In the genomic region with DNA sequence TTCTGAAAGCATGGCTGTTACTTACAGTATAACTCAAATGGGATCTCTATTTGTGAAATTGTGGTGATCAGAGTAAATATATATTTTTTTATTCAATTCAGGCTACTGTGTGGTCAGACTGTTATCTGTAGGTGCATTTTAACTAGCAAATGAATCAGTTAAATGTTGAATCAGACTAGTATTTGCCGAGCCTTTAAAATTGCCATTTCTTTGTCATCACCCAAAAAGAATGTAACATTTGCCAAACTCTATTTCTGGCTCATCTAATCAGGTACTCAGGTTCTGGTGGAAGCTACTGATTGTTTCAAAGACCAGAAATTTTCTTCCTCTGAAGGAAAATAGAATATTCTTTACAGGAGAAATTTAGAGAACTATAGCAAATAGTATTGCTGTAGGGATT, we compare ENCODE assay signal across 2 cellular contexts.
TF ChIP-seq lines count a peak whose summit lies in the region.

No MANE protein-coding gene starts in this region.

TF ChIP-seq in HepG2, 621 proteins besides CTCF, POLR2A, EP300 and RAD21 (continues in another document):
- TF ChIP-seq AHR (CRISPR knock-in tag; IDR thresholded peaks at IDR 0.05) (no peak), EEA1 (CRISPR knock-in tag; IDR thresholded peaks at IDR 0.05; ENCODE audit: borderline replicate concordance) (no peak), SOX6 (IDR thresholded peaks at IDR 0.05) (no peak), SOX6 (CRISPR knock-in tag; IDR thresholded peaks at IDR 0.05) (no peak), ZFY (CRISPR knock-in tag; IDR thresholded peaks at IDR 0.05) (no peak), ZNF678 (CRISPR knock-in tag; IDR thresholded peaks at IDR 0.05) (no peak), ZFX (CRISPR knock-in tag; IDR thresholded peaks at IDR 0.05; ENCODE audit: low read depth) (no peak), NR3C1 (CRISPR knock-in tag; IDR thresholded peaks at IDR 0.05) (no peak)
- TF ChIP-seq, protein P1, sequence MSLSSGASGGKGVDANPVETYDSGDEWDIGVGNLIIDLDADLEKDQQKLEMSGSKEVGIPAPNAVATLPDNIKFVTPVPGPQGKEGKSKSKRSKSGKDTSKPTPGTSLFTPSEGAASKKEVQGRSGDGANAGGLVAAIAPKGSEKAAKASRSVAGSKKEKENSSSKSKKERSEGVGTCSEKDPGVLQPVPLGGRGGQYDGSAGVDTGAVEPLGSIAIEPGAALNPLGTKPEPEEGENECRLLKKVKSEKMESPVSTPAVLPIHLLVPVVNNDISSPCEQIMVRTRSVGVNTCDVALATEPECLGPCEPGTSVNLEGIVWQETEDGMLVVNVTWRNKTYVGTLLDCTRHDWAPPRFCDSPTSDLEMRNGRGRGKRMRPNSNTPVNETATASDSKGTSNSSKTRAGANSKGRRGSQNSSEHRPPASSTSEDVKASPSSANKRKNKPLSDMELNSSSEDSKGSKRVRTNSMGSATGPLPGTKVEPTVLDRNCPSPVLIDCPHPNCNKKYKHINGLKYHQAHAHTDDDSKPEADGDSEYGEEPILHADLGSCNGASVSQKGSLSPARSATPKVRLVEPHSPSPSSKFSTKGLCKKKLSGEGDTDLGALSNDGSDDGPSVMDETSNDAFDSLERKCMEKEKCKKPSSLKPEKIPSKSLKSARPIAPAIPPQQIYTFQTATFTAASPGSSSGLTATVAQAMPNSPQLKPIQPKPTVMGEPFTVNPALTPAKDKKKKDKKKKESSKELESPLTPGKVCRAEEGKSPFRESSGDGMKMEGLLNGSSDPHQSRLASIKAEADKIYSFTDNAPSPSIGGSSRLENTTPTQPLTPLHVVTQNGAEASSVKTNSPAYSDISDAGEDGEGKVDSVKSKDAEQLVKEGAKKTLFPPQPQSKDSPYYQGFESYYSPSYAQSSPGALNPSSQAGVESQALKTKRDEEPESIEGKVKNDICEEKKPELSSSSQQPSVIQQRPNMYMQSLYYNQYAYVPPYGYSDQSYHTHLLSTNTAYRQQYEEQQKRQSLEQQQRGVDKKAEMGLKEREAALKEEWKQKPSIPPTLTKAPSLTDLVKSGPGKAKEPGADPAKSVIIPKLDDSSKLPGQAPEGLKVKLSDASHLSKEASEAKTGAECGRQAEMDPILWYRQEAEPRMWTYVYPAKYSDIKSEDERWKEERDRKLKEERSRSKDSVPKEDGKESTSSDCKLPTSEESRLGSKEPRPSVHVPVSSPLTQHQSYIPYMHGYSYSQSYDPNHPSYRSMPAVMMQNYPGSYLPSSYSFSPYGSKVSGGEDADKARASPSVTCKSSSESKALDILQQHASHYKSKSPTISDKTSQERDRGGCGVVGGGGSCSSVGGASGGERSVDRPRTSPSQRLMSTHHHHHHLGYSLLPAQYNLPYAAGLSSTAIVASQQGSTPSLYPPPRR (CRISPR knock-in tag; IDR thresholded peaks at IDR 0.05; ENCODE audit: borderline replicate concordance), result no peak
- TF ChIP-seq, protein P2, sequence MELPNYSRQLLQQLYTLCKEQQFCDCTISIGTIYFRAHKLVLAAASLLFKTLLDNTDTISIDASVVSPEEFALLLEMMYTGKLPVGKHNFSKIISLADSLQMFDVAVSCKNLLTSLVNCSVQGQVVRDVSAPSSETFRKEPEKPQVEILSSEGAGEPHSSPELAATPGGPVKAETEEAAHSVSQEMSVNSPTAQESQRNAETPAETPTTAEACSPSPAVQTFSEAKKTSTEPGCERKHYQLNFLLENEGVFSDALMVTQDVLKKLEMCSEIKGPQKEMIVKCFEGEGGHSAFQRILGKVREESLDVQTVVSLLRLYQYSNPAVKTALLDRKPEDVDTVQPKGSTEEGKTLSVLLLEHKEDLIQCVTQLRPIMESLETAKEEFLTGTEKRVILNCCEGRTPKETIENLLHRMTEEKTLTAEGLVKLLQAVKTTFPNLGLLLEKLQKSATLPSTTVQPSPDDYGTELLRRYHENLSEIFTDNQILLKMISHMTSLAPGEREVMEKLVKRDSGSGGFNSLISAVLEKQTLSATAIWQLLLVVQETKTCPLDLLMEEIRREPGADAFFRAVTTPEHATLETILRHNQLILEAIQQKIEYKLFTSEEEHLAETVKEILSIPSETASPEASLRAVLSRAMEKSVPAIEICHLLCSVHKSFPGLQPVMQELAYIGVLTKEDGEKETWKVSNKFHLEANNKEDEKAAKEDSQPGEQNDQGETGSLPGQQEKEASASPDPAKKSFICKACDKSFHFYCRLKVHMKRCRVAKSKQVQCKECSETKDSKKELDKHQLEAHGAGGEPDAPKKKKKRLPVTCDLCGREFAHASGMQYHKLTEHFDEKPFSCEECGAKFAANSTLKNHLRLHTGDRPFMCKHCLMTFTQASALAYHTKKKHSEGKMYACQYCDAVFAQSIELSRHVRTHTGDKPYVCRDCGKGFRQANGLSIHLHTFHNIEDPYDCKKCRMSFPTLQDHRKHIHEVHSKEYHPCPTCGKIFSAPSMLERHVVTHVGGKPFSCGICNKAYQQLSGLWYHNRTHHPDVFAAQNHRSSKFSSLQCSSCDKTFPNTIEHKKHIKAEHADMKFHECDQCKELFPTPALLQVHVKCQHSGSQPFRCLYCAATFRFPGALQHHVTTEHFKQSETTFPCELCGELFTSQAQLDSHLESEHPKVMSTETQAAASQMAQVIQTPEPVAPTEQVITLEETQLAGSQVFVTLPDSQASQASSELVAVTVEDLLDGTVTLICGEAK (IDR thresholded peaks at IDR 0.05), result no peak
- TF ChIP-seq, protein P2 (CRISPR knock-in tag; IDR thresholded peaks at IDR 0.05), result no peak
- TF ChIP-seq, protein P3, sequence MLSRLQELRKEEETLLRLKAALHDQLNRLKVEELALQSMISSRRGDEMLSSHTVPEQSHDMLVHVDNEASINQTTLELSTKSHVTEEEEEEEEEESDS (CRISPR knock-in tag; IDR thresholded peaks at IDR 0.05; ENCODE audit: borderline replicate concordance), result no peak

TF ChIP-seq in WTC11, 78 proteins besides CTCF, POLR2A, EP300 and RAD21:
- TF ChIP-seq CBFB (CRISPR knock-in tag; IDR thresholded peaks at IDR 0.05; ENCODE audit: low read depth) (no peak), ZNF423 (CRISPR knock-in tag; IDR thresholded peaks at IDR 0.05) (no peak), ZNF396 (CRISPR knock-in tag; IDR thresholded peaks at IDR 0.05; ENCODE audit: borderline replicate concordance) (no peak), MXD4 (CRISPR knock-in tag; IDR thresholded peaks at IDR 0.05; ENCODE audit: borderline replicate concordance) (no peak), GRHL2 (CRISPR knock-in tag; IDR thresholded peaks at IDR 0.05; ENCODE audit: insufficient replicate concordance, severe bottlenecking) (no peak), ZNF138 (CRISPR knock-in tag; conservative IDR thresholded peaks at IDR 0.05) (no peak), RORB (CRISPR knock-in tag; IDR thresholded peaks at IDR 0.05) (no peak), ZNF416 (CRISPR knock-in tag; IDR thresholded peaks at IDR 0.05) (no peak), ZNF263 (CRISPR knock-in tag; IDR thresholded peaks at IDR 0.05; ENCODE audit: low read depth) (no peak)
- TF ChIP-seq, protein P4, sequence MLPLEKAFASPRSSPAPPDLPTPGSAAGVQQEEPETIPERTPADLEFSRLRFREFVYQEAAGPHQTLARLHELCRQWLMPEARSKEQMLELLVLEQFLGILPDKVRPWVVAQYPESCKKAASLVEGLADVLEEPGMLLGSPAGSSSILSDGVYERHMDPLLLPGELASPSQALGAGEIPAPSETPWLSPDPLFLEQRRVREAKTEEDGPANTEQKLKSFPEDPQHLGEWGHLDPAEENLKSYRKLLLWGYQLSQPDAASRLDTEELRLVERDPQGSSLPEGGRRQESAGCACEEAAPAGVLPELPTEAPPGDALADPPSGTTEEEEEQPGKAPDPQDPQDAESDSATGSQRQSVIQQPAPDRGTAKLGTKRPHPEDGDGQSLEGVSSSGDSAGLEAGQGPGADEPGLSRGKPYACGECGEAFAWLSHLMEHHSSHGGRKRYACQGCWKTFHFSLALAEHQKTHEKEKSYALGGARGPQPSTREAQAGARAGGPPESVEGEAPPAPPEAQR (CRISPR knock-in tag; IDR thresholded peaks at IDR 0.05), result no peak
- TF ChIP-seq, protein P5, sequence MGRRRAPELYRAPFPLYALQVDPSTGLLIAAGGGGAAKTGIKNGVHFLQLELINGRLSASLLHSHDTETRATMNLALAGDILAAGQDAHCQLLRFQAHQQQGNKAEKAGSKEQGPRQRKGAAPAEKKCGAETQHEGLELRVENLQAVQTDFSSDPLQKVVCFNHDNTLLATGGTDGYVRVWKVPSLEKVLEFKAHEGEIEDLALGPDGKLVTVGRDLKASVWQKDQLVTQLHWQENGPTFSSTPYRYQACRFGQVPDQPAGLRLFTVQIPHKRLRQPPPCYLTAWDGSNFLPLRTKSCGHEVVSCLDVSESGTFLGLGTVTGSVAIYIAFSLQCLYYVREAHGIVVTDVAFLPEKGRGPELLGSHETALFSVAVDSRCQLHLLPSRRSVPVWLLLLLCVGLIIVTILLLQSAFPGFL (CRISPR knock-in tag; IDR thresholded peaks at IDR 0.05; ENCODE audit: borderline replicate concordance), result no peak
- TF ChIP-seq, protein P6, sequence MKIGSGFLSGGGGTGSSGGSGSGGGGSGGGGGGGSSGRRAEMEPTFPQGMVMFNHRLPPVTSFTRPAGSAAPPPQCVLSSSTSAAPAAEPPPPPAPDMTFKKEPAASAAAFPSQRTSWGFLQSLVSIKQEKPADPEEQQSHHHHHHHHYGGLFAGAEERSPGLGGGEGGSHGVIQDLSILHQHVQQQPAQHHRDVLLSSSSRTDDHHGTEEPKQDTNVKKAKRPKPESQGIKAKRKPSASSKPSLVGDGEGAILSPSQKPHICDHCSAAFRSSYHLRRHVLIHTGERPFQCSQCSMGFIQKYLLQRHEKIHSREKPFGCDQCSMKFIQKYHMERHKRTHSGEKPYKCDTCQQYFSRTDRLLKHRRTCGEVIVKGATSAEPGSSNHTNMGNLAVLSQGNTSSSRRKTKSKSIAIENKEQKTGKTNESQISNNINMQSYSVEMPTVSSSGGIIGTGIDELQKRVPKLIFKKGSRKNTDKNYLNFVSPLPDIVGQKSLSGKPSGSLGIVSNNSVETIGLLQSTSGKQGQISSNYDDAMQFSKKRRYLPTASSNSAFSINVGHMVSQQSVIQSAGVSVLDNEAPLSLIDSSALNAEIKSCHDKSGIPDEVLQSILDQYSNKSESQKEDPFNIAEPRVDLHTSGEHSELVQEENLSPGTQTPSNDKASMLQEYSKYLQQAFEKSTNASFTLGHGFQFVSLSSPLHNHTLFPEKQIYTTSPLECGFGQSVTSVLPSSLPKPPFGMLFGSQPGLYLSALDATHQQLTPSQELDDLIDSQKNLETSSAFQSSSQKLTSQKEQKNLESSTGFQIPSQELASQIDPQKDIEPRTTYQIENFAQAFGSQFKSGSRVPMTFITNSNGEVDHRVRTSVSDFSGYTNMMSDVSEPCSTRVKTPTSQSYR (CRISPR knock-in tag; IDR thresholded peaks at IDR 0.05), result no peak
- TF ChIP-seq, protein P7, sequence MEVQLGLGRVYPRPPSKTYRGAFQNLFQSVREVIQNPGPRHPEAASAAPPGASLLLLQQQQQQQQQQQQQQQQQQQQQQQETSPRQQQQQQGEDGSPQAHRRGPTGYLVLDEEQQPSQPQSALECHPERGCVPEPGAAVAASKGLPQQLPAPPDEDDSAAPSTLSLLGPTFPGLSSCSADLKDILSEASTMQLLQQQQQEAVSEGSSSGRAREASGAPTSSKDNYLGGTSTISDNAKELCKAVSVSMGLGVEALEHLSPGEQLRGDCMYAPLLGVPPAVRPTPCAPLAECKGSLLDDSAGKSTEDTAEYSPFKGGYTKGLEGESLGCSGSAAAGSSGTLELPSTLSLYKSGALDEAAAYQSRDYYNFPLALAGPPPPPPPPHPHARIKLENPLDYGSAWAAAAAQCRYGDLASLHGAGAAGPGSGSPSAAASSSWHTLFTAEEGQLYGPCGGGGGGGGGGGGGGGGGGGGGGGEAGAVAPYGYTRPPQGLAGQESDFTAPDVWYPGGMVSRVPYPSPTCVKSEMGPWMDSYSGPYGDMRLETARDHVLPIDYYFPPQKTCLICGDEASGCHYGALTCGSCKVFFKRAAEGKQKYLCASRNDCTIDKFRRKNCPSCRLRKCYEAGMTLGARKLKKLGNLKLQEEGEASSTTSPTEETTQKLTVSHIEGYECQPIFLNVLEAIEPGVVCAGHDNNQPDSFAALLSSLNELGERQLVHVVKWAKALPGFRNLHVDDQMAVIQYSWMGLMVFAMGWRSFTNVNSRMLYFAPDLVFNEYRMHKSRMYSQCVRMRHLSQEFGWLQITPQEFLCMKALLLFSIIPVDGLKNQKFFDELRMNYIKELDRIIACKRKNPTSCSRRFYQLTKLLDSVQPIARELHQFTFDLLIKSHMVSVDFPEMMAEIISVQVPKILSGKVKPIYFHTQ (CRISPR knock-in tag; IDR thresholded peaks at IDR 0.05), result no peak
- TF ChIP-seq, protein P8, sequence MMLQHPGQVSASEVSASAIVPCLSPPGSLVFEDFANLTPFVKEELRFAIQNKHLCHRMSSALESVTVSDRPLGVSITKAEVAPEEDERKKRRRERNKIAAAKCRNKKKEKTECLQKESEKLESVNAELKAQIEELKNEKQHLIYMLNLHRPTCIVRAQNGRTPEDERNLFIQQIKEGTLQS (CRISPR knock-in tag; conservative IDR thresholded peaks at IDR 0.05), result no peak
- TF ChIP-seq, protein P9, sequence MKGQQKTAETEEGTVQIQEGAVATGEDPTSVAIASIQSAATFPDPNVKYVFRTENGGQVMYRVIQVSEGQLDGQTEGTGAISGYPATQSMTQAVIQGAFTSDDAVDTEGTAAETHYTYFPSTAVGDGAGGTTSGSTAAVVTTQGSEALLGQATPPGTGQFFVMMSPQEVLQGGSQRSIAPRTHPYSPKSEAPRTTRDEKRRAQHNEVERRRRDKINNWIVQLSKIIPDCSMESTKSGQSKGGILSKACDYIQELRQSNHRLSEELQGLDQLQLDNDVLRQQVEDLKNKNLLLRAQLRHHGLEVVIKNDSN (CRISPR knock-in tag; IDR thresholded peaks at IDR 0.05), result no peak
- TF ChIP-seq, protein P10, sequence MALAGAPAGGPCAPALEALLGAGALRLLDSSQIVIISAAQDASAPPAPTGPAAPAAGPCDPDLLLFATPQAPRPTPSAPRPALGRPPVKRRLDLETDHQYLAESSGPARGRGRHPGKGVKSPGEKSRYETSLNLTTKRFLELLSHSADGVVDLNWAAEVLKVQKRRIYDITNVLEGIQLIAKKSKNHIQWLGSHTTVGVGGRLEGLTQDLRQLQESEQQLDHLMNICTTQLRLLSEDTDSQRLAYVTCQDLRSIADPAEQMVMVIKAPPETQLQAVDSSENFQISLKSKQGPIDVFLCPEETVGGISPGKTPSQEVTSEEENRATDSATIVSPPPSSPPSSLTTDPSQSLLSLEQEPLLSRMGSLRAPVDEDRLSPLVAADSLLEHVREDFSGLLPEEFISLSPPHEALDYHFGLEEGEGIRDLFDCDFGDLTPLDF (CRISPR knock-in tag; IDR thresholded peaks at IDR 0.05), result no peak
